1 cellular context compared by ENCODE assay signal in the genomic region with DNA sequence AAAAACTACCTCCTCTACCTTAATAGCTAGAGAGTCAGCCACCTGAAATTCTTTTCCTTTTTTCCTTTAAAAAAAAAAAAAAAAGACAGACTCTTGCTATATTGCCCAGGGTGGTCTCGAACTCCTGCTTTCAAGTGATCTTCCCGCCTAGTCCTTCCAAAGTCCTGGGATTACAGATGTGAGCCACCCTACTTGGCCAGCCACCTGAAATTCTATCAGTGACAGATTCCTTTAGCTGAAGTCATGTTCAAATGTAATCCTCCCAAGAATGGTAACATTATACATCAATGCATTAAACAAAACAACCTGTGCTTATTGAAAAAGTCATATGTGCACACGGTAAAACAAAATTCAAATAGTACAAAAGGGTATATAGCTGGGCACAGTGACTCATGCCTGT.
TF ChIP-seq lines count a peak whose summit lies in the region.

No MANE protein-coding gene starts in this region.

TF ChIP-seq in endothelial cell of umbilical vein, 7 proteins besides CTCF, POLR2A, EP300 and RAD21:
- TF ChIP-seq JUN (IDR thresholded peaks at IDR 0.05; ENCODE audit: borderline replicate concordance, insufficient read depth, insufficient read length, low read depth) = no peak
- no peak for TF ChIP-seq FOS (IDR thresholded peaks at IDR 0.05; ENCODE audit: borderline replicate concordance, insufficient read depth, low read length)
- no peak for TF ChIP-seq EZH2 (IDR thresholded peaks at IDR 0.05; ENCODE audit: borderline replicate concordance, low read depth, low read length, severe bottlenecking)
- no peak for TF ChIP-seq MYC (IDR thresholded peaks at IDR 0.05; ENCODE audit: low read depth, low read length)
- TF ChIP-seq POLR2AphosphoS5 (IDR thresholded peaks at IDR 0.05; ENCODE audit: insufficient read depth, low read depth, low read length) = no peak
- TF ChIP-seq, protein P1, sequence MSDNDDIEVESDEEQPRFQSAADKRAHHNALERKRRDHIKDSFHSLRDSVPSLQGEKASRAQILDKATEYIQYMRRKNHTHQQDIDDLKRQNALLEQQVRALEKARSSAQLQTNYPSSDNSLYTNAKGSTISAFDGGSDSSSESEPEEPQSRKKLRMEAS (IDR thresholded peaks at IDR 0.05; ENCODE audit: insufficient read depth, insufficient read length) = no peak
- no peak for TF ChIP-seq GATA2 (IDR thresholded peaks at IDR 0.05; ENCODE audit: insufficient read depth, insufficient read length, low read depth, low read length)
